In genomic region chr17:67072885-67073284, GRCh38 we compare ENCODE assay signal across 11 cellular contexts. TPM values are rescaled to one million over a fixed set of nuclear protein-coding genes. Genes with fewer than 3 reads are reported as not detected.
"Had no signal": no experiment of that assay in that cellular context is flagged by ENCODE, and none has a peak within 500 bp of the region (broad histone marks: within the 10 kb centered on the region; RNA-seq: fewer than 3 reads in every experiment).

No MANE protein-coding gene starts in this region.

- H3K27ac ChIP-seq: GM23248 had no signal

- FAIRE-seq: H1 had no signal

- H2AFZ ChIP-seq: GM23248, GM23338 had no signal

- H3K4me2 ChIP-seq: GM23338 had no signal

- DNase-seq: GM23248, GOT3, H7, H9, HCEC 1CT, HFFc6 had no signal

- H3K4me3 ChIP-seq: GM23248, GM23338, HAP-1 had no signal

- H3K9me3 ChIP-seq: HAP-1 had no signal

- H3K9ac ChIP-seq: GM23248 had no signal

- H3K36me3 ChIP-seq: HAP-1 had no signal

- ATAC-seq: GM23338, HCT116 had no signal

RNA-seq across cellular contexts. Expression of gene CACNG1, which starts 28.5 kb away (rescaled TPM):
- total RNA-seq: GM23248, GM23338, H1, H4, H7, H9, HFFc6 had no signal
- polyA plus RNA-seq: GM23248, GM23338, H1 had no signal
